ENCODE assay signal across 11 cellular contexts in the genomic region with DNA sequence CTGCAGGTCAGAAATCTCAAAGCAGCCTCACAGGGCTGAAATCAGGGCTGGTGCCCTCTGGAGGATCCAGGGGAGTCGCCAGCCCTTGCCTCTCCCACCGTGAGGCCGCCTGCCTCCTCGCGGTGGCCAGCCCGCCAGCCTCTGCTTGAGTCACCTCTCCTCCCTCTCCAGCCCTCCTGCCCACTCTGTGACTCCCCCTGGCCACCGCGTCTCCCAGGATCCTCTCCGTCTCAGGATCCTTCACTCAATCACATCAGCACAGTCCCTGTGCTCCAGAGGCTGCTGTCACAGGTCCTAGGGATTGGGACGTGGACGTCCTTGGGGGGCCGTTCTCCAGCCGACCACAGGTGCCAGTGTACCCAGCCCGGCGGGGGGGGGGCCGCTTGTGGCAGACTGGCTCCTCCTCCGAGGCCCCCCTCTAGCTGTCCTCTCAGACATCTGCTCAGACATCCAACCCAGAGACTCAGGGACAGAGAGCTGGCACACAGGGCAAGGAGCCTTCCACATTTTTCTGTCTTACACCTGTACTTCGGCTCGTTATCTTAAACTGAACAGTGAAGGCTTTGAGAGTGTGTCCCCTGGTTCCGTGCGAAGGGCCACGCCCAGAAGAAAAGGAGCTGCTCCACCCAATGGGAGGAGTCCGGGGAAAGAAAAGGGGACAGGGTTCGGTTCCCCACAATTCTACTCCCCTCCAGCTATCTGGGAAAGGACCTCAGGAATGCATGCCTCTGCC. TPM values are rescaled to one million over a fixed set of nuclear protein-coding genes. Genes with fewer than 3 reads are reported as not detected.
DNase-seq lines count a peak whose midpoint lies in the region; ATAC-seq, FAIRE-seq and TF ChIP-seq lines count a peak whose summit lies in the region.
"Had no signal": no experiment of that assay in that cellular context is flagged by ENCODE, and none has a peak within 500 bp of the region (broad histone marks: within the 10 kb centered on the region; RNA-seq: fewer than 3 reads in every experiment).

No MANE protein-coding gene starts in this region.

- FAIRE-seq in small intestine (lab: Jason Lieb, UNC), result no peak

- H3K27me3 ChIP-seq in small intestine (ENCODE audit: control insufficient read depth in 2 of 2, insufficient read depth in 2 of 2, low read length in 2 of 2) (no peaks in the 10 kb centered on the region), ovary (no peaks in the 10 kb centered on the region), upper lobe of left lung (peaks cover 0 to 5% (median 0%) of the 10 kb centered on the region in 4 donors)

- H3K36me3 ChIP-seq in small intestine (ENCODE audit: control insufficient read depth in 2 of 2, insufficient read depth in 2 of 2, low read length in 2 of 2) (no peaks in the 10 kb centered on the region), ovary (no peaks in the 10 kb centered on the region), upper lobe of left lung (no peaks in the 10 kb centered on the region)

- no peak for TF ChIP-seq CTCF in ovary (IDR thresholded peaks at IDR 0.05)
- TF ChIP-seq CTCF in upper lobe of left lung (IDR thresholded peaks at IDR 0.05), result no peak

- TF ChIP-seq POLR2A in ovary (IDR thresholded peaks at IDR 0.05), result no peak
- TF ChIP-seq POLR2A in upper lobe of left lung (IDR thresholded peaks at IDR 0.05), result no peak

- no peak for ATAC-seq in upper lobe of left lung (ENCODE audit: low FRiP score in 2 of 2)
- ATAC-seq: activated naive CD8-positive, alpha-beta T cell treated with anti-CD3 and anti-CD28 coated beads, Interleukin-2, amount 50 U/mL, for 24 hours; sciatic nerve had no signal

- H3K9me3 ChIP-seq in small intestine (ENCODE audit: control insufficient read depth, low read depth), result no peaks in the 10 kb centered on the region
- no peaks in the 10 kb centered on the region for H3K9me3 ChIP-seq in ovary
- H3K9me3 ChIP-seq in upper lobe of left lung, result no peaks in the 10 kb centered on the region

- H3K4me3 ChIP-seq in small intestine (ENCODE audit: low read depth in 1 of 2, low read length in 2 of 2), result no peak overlapping the region
- no peak overlapping the region for H3K4me3 ChIP-seq in ovary
- no peak overlapping the region for H3K4me3 ChIP-seq in upper lobe of left lung

- intact Hi-C loops in ovary (cut with DNase I), result loop anchor here in 2 of 4 donors (5.0 to 10.0 kb wide), 2 partner anchors 53 to 56 kb away; no protein-coding TSS in a partner anchor

- DNase-seq in NCI-H146 (lab: John Stamatoyannopoulos, UW) (peak; percentile 25), NCI-H146 treated with DMSO at 0.1 percent for 48 hours (lab: John Stamatoyannopoulos, UW; ENCODE audit: unreplicated experiment) (no peak), RPMI7951 (ENCODE audit: low read depth) (peak; percentile 5), glomerular visceral epithelial cell (ENCODE audit: extremely low spot score) (peak; percentile 42), small intestine (peak; percentile 41), ovary (no peak), upper lobe of left lung (no peak)
- DNase-seq in activated T-cell treated with anti-CD3 and anti-CD28 coated beads, Interleukin-2, amount 50 U/mL, for 48 hours, result no peak
- DNase-seq: activated CD4-positive, alpha-beta T cell treated with anti-CD3 and anti-CD28 coated beads, Interleukin-2, amount 10 ng/mL, durations not matched to agents 24 days and 14 days; activated naive CD8-positive, alpha-beta T cell treated with anti-CD3 and anti-CD28 coated beads, Interleukin-2, amount 50 U/mL, for 24 hours had no signal

- H3K4me1 ChIP-seq in small intestine (ENCODE audit: control insufficient read depth in 2 of 2, insufficient read depth in 1 of 2, low read depth in 1 of 2, low read length in 1 of 2) (no peaks in the 10 kb centered on the region), ovary (ENCODE audit: insufficient read depth) (peaks cover 9% of the 10 kb centered on the region), upper lobe of left lung (no peaks in the 10 kb centered on the region)

- WGBS in small intestine, 3 donors, result 13 to 39% (median 22%) methylated on average over 22 to 24 of the region's 24 CpGs
- 60 to 67% (median 65%) methylated on average over 24 of the region's 24 CpGs for WGBS in ovary, 3 donors
- WGBS in upper lobe of left lung, 2 donors, result 42 to 60% methylated on average over 18 to 24 of the region's 24 CpGs

- no peak overlapping the region for H3K27ac ChIP-seq in small intestine (ENCODE audit: low read depth in 1 of 2, low read length in 1 of 2)
- H3K27ac ChIP-seq in ovary, result peak overlapping the region in 1 of 2 donors; percentile 45
- H3K27ac ChIP-seq in upper lobe of left lung, result no peak overlapping the region

- TF ChIP-seq EP300 in ovary (IDR thresholded peaks at IDR 0.05) (no peak), upper lobe of left lung (IDR thresholded peaks at IDR 0.05) (no peak)

RNA-seq across cellular contexts. Expression of a gene that starts 9.4 kb away (rescaled TPM):
- total RNA-seq in RPMI7951 (2014; rRNA removed; shearing (Covaris generic)), result 24.8 and 35.3 TPM in 2 replicates
- polyA plus RNA-seq in small intestine (10 to 100 TPM; 15.5 to 28.6 (median 17.8) TPM), ovary (10 to 100 TPM; 30.3 to 62.9 TPM)
- total RNA-seq in ovary (10 to 100 TPM; 26.7 to 48.9 (median 42.0) TPM), upper lobe of left lung (10 to 100 TPM; 20.5 to 60.8 (median 28.7) TPM)

Comparison
In these comparisons a context has a peak if more than half of its experiments do, and no peak if none do; other contexts are left out.
1. DNase-seq: peak in NCI-H146 (single experiment), RPMI7951 (single experiment), glomerular visceral epithelial cell (single experiment) and small intestine (single experiment); none in NCI-H146 treated with DMSO at 0.1 percent for 48 hours (single experiment), ovary (0 of 5), upper lobe of left lung (0 of 2) and activated T-cell treated with anti-CD3 and anti-CD28 coated beads, Interleukin-2, amount 50 U/mL, for 48 hours (0 of 2).